In genomic region chr2:44244135-44244871, GRCh38 we compare ENCODE assay signal across 8 cellular contexts. TPM values are rescaled to one million over a fixed set of nuclear protein-coding genes. Genes with fewer than 3 reads are reported as not detected.
DNase-seq lines count a peak whose midpoint lies in the region; ATAC-seq and TF ChIP-seq lines count a peak whose summit lies in the region.

No MANE protein-coding gene starts in this region.

- no peak overlapping the region for H2AFZ ChIP-seq in SU-DHL-6 (ENCODE audit: low read depth, low read length, severe bottlenecking)

- peak; percentile 68 to 76 for ATAC-seq in left cardiac atrium
- ATAC-seq in HG02798 (IDR thresholded peaks at IDR 0.05; ENCODE audit: poor library complexity, unreplicated experiment), result no peak
- no peak for ATAC-seq in GM18511 (IDR thresholded peaks at IDR 0.05; ENCODE audit: unreplicated experiment)

- no peaks in the 10 kb centered on the region for H3F3A ChIP-seq in SU-DHL-6 (ENCODE audit: insufficient read depth)

- TF ChIP-seq CTCF in GM12865 (IDR thresholded peaks at IDR 0.05; ENCODE audit: insufficient read depth, low read depth, low read length, missing control alignments), result peak; percentile 42
- TF ChIP-seq CTCF in SU-DHL-6 (IDR thresholded peaks at IDR 0.05; ENCODE audit: insufficient read depth, low read length, poor library complexity, severe bottlenecking), result peak; percentile 32

- H3K9me3 ChIP-seq in SU-DHL-6 (ENCODE audit: insufficient read depth, low read length) (no peaks in the 10 kb centered on the region), adipocyte (ENCODE audit: control insufficient read depth, low read length) (no peaks in the 10 kb centered on the region)

- H3K36me3 ChIP-seq in SU-DHL-6 (ENCODE audit: low read length) (no peaks in the 10 kb centered on the region), adipocyte (ENCODE audit: control insufficient read depth, insufficient read depth, low read length, severe bottlenecking) (no peaks in the 10 kb centered on the region)

- DNase-seq in GM12865 (ENCODE audit: low read depth), result peak; percentile 80
- DNase-seq in NCI-H1417 (lab: John Stamatoyannopoulos, UW), result peak; percentile 82 to 95 (median 85)
- peak; percentile 89 for DNase-seq in adipocyte (ENCODE audit: low read depth)
- peak; percentile 59 for DNase-seq in left cardiac atrium
- peak; percentile 84 for DNase-seq in putamen (ENCODE audit: low spot score)

- H3K27ac ChIP-seq in SU-DHL-6 (ENCODE audit: low read depth, low read length), result no peak overlapping the region

- H3K79me2 ChIP-seq in SU-DHL-6 (ENCODE audit: insufficient read depth, low read length), result no peaks in the 10 kb centered on the region

- 0 out of 2 replicates have a peak, but pooled peaks cover 8% of the 10 kb centered on the region for H4K20me1 ChIP-seq in SU-DHL-6 (ENCODE audit: low read depth, low read length)

- H3K4me3 ChIP-seq in GM12865 (ENCODE audit: low read depth, low read length) (no peak overlapping the region), SU-DHL-6 (ENCODE audit: insufficient read depth, low read length, poor library complexity, severe bottlenecking) (no peak overlapping the region), adipocyte (ENCODE audit: low read length) (peak overlapping the region; percentile 67)

- no peaks in the 10 kb centered on the region for H3K27me3 ChIP-seq in SU-DHL-6 (ENCODE audit: low read length)
- no peaks in the 10 kb centered on the region for H3K27me3 ChIP-seq in adipocyte (replicated peaks; ENCODE audit: control insufficient read depth, insufficient read depth, low read length)

- H3K9ac ChIP-seq in SU-DHL-6 (ENCODE audit: low read length) (no peak overlapping the region), adipocyte (ENCODE audit: low read length) (peak overlapping the region; percentile 43)

- peak overlapping the region; percentile 26 for H3K4me2 ChIP-seq in SU-DHL-6 (ENCODE audit: low read depth, low read length, poor library complexity, severe bottlenecking)

- peaks cover 38% of the 10 kb centered on the region for H3K4me1 ChIP-seq in adipocyte (ENCODE audit: control insufficient read depth, insufficient read depth, low read length)

- intact Hi-C loops in left cardiac atrium (cut with DNase I), result loop anchor here in 1 of 2 donors (5.0 kb wide), 1 partner anchor 103 kb away; no protein-coding TSS in a partner anchor

- H3K9me2 ChIP-seq in SU-DHL-6 (replicated peaks; ENCODE audit: insufficient read depth, low read length), result no peaks in the 10 kb centered on the region

RNA-seq across cellular contexts. Expression of gene SLC3A1, which starts 31.0 kb away (rescaled TPM):
- total RNA-seq in left cardiac atrium, result under 1 TPM in 1 of 2 donors, not detected in 1; 0.24 TPM

Comparison
In these comparisons a context has a peak if more than half of its experiments do, and no peak if none do; other contexts are left out.
1. ATAC-seq: peak in left cardiac atrium (2 of 2); none in HG02798 (single experiment) and GM18511 (single experiment).
2. Peak in every context shown above with its lines, with median percentiles within 50 percentile points of each other: DNase-seq.